In genomic region chr12:56704522-56704921, GRCh38 we compare ENCODE assay signal across 2 cellular contexts.
TF ChIP-seq lines count a peak whose summit lies in the region.

No MANE protein-coding gene starts in this region.

TF ChIP-seq in HEK293, 187 proteins besides CTCF, POLR2A, EP300 and RAD21:
- peak; percentile 29; the same call in 1 of the 2 replicates for TF ChIP-seq OSR2 (tag by site-specific recombination; IDR thresholded peaks at IDR 0.05)
- peak; percentile 39; the same call in 1 of the 2 replicates for TF ChIP-seq ZNF335 (tag by site-specific recombination; conservative IDR thresholded peaks at IDR 0.05)
- TF ChIP-seq SCRT2 (tag by site-specific recombination; IDR thresholded peaks at IDR 0.05): 0 out of 2 replicates have a peak, but pooled peaks have one; percentile 14

TF ChIP-seq in K562, 482 proteins besides CTCF, POLR2A, EP300 and RAD21:
- TF ChIP-seq YY1 (IDR thresholded peaks at IDR 0.05; ENCODE audit: borderline replicate concordance in 1 of 3, control insufficient read depth in 1 of 3, extremely low read depth in 1 of 3, insufficient read depth in 3 of 3, insufficient read length in 1 of 3, insufficient replicate concordance in 2 of 3, low read depth in 1 of 3, low read length in 2 of 3): peak in 2 of 3 experiments; percentile 25 to 82
TF ChIP-seq in K562: peak in this region for 1; not testable (repeated sequence) for 481.
